In the genomic region with DNA sequence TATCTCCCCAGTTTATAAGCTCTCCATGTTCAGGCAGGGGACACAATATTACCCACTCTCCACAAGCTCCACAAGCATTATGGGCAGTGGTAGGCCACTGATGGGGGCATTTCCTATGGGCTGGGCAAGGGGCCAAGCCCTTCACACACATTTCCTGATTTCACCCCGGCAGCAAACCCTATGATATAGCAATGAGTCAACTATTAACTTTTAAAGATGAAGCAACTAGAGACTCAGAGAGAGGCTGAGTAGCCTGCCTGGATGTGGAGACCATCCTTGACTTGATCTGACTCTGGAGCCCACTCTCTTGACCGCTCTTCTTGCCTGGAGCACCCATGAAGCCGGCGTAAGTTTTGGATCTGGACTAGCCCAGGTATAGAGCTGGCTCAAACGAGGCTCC, we compare ENCODE assay signal across 20 cellular contexts. TPM values are rescaled to one million over a fixed set of nuclear protein-coding genes. Genes with fewer than 3 reads are reported as not detected.
DNase-seq lines count a peak whose midpoint lies in the region; ATAC-seq and TF ChIP-seq lines count a peak whose summit lies in the region.
"Had no signal": no experiment of that assay in that cellular context is flagged by ENCODE, and none has a peak within 500 bp of the region (broad histone marks: within the 10 kb centered on the region; RNA-seq: fewer than 3 reads in every experiment).

No MANE protein-coding gene starts in this region.

- H3K4me1 ChIP-seq in Loucy (ENCODE audit: insufficient read depth, low read length, poor library complexity, severe bottlenecking), result peaks cover 10% of the 10 kb centered on the region
- H3K4me1 ChIP-seq: esophagus squamous epithelium had no signal

- no peak for ATAC-seq in HG03457 (IDR thresholded peaks at IDR 0.05; ENCODE audit: unreplicated experiment)
- ATAC-seq: activated CD4-positive, CD25-positive, alpha-beta regulatory T cell treated with anti-CD3 and anti-CD28 coated beads, Interleukin-2, amount 50 U/mL, for 24 hours; activated T-helper 17 cell treated with anti-CD3 and anti-CD28 coated beads, Interleukin-2, amount 50 U/mL, for 72 hours; natural killer cell had no signal

- peak overlapping the region; percentile 7; the same call in 1 of the 2 replicates for H2AFZ ChIP-seq in Loucy (ENCODE audit: low read length)

- no peak overlapping the region for H3K4me2 ChIP-seq in Loucy (ENCODE audit: low read depth, low read length, poor library complexity, severe bottlenecking)
- H3K4me2 ChIP-seq: smooth muscle cell had no signal

- no peak overlapping the region for H3K27ac ChIP-seq in brain microvascular endothelial cell
- H3K27ac ChIP-seq: esophagus squamous epithelium had no signal

- H4K20me1 ChIP-seq in Loucy (ENCODE audit: insufficient read depth, low read length, poor library complexity, severe bottlenecking), result no peaks in the 10 kb centered on the region

- no peak overlapping the region for H3K4me3 ChIP-seq in Loucy (ENCODE audit: low read length, poor library complexity, severe bottlenecking)
- no peak overlapping the region for H3K4me3 ChIP-seq in brain microvascular endothelial cell (ENCODE audit: low read depth, low read length)
- H3K4me3 ChIP-seq: esophagus squamous epithelium, smooth muscle cell had no signal

- H3K9me3 ChIP-seq in Loucy (ENCODE audit: insufficient read depth, low read depth, low read length), result no peaks in the 10 kb centered on the region
- H3K9me3 ChIP-seq: esophagus squamous epithelium had no signal

- H3K9me2 ChIP-seq in Loucy (replicated peaks; ENCODE audit: low read depth, low read length), result no peaks in the 10 kb centered on the region

- H3K27me3 ChIP-seq in Loucy (ENCODE audit: insufficient read depth, low read length, poor library complexity, severe bottlenecking) (no peaks in the 10 kb centered on the region), brain microvascular endothelial cell (replicated peaks) (no peaks in the 10 kb centered on the region)

- TF ChIP-seq CTCF in Loucy (conservative IDR thresholded peaks at IDR 0.05; ENCODE audit: low read length) (no peak), brain microvascular endothelial cell (IDR thresholded peaks at IDR 0.05; ENCODE audit: low read depth, low read length, missing control alignments) (no peak)

- DNase-seq in ELR (ENCODE audit: low read depth), result peak; percentile 78
- peak; percentile 22 for DNase-seq in brain microvascular endothelial cell
- peak; percentile 59 for DNase-seq in kidney tubule cell (ENCODE audit: low spot score)
- no peak for DNase-seq in AML-193 (lab: John Stamatoyannopoulos, UW)
- DNase-seq in NCI-H345 treated with DMSO at 0.1 percent for 48 hours (lab: John Stamatoyannopoulos, UW; ENCODE audit: unreplicated experiment), result no peak
- DNase-seq in occipital lobe (lab: John Stamatoyannopoulos, UW), result no peak
- DNase-seq: caudate nucleus; esophagus squamous epithelium; hippocampal formation; mesenchymal stem cell; natural killer cell; NCI-H1048; NCI-H2081; NCI-H524 treated with DMSO at 0.1 percent for 48 hours; stimulated activated CD4-positive, alpha-beta T cell treated with anti-CD3 and anti-CD28 coated beads, Interleukin-4, amount 100 ng/mL, for 24 hours had no signal

- in situ Hi-C loops in brain microvascular endothelial cell (cut with HindIII; ENCODE audit: low pct_ligation_motif_present, low sequenced_read_pairs), result no loop called here

- no peaks in the 10 kb centered on the region for H3K79me2 ChIP-seq in Loucy (ENCODE audit: insufficient read depth, low read length)

- H3K36me3 ChIP-seq in Loucy (ENCODE audit: insufficient read depth, low read length), result no peaks in the 10 kb centered on the region
- H3K36me3 ChIP-seq in brain microvascular endothelial cell (replicated peaks), result no peaks in the 10 kb centered on the region
- H3K36me3 ChIP-seq: esophagus squamous epithelium had no signal

- H3K9ac ChIP-seq in Loucy (ENCODE audit: low read depth, low read length, poor library complexity, severe bottlenecking), result no peak overlapping the region

- H3F3A ChIP-seq in Loucy (ENCODE audit: low read depth), result no peaks in the 10 kb centered on the region

RNA-seq across cellular contexts. Expression of a gene that starts 27.4 kb away (rescaled TPM):
- 0.16 TPM for total RNA-seq in occipital lobe
- total RNA-seq: activated T-helper 17 cell treated with anti-CD3 and anti-CD28 coated beads, Interleukin-2, amount 50 U/mL, for 72 hours; natural killer cell; smooth muscle cell had no signal

RNA-seq across cellular contexts. Expression of a gene that starts 27.5 kb away (rescaled TPM):
- total RNA-seq in occipital lobe, result not detected
- total RNA-seq: activated T-helper 17 cell treated with anti-CD3 and anti-CD28 coated beads, Interleukin-2, amount 50 U/mL, for 72 hours; natural killer cell; smooth muscle cell had no signal

RNA-seq across cellular contexts. Expression of a gene that starts 31.6 kb away (rescaled TPM):
- not detected for total RNA-seq in occipital lobe
- total RNA-seq: activated T-helper 17 cell treated with anti-CD3 and anti-CD28 coated beads, Interleukin-2, amount 50 U/mL, for 72 hours; esophagus squamous epithelium; natural killer cell; smooth muscle cell had no signal

RNA-seq across cellular contexts. Expression of a gene that starts 46.3 kb away (rescaled TPM):
- total RNA-seq in occipital lobe, result not detected
- total RNA-seq: activated T-helper 17 cell treated with anti-CD3 and anti-CD28 coated beads, Interleukin-2, amount 50 U/mL, for 72 hours; esophagus squamous epithelium; natural killer cell; smooth muscle cell had no signal

Comparison
In these comparisons a context has a peak if more than half of its experiments do, and no peak if none do; other contexts are left out.
1. DNase-seq: peak in ELR (single experiment), brain microvascular endothelial cell (single experiment) and kidney tubule cell (single experiment); none in AML-193 (0 of 2), NCI-H345 treated with DMSO at 0.1 percent for 48 hours (single experiment) and occipital lobe (single experiment).